Comparison of ENCODE assay signal across 1 cellular context in the genomic region with DNA sequence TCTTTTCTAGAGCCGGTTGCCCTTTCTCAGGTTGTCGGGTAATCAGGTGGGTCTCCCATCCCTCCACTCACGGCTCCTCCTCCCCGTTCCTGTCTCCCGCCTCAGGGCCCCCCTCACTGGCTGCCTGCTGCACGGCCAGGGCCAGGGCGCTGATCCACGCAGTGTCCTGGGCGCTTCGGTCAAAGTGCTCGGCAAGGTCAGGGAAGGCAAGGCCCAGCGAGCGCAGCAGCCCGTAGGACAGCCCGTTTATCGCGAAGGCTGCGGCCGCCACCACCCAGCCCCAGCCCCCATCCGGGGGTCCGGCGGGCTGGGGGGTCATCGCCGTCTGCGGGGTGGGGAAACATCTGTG.
TF ChIP-seq lines count a peak whose summit lies in the region.

No MANE protein-coding gene starts in this region.

TF ChIP-seq in IMR-90, 13 proteins besides CTCF, POLR2A, EP300 and RAD21 (continued from another document):
- TF ChIP-seq, protein P1, sequence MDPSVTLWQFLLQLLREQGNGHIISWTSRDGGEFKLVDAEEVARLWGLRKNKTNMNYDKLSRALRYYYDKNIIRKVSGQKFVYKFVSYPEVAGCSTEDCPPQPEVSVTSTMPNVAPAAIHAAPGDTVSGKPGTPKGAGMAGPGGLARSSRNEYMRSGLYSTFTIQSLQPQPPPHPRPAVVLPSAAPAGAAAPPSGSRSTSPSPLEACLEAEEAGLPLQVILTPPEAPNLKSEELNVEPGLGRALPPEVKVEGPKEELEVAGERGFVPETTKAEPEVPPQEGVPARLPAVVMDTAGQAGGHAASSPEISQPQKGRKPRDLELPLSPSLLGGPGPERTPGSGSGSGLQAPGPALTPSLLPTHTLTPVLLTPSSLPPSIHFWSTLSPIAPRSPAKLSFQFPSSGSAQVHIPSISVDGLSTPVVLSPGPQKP (IDR thresholded peaks at IDR 0.05; ENCODE audit: borderline replicate concordance, low read depth, low read length): no peak
- TF ChIP-seq RFX5 (IDR thresholded peaks at IDR 0.05; ENCODE audit: low read depth, low read length) (no peak), BHLHE40 (IDR thresholded peaks at IDR 0.05; ENCODE audit: low read depth, low read length) (no peak), NFE2L2 (IDR thresholded peaks at IDR 0.05; ENCODE audit: low read depth, low read length) (no peak), CEBPB (IDR thresholded peaks at IDR 0.05; ENCODE audit: low read depth, low read length) (no peak), MAFK (IDR thresholded peaks at IDR 0.05; ENCODE audit: low read depth, low read length) (no peak), CHD1 (IDR thresholded peaks at IDR 0.05; ENCODE audit: low read depth, low read length) (no peak), MAZ (IDR thresholded peaks at IDR 0.05; ENCODE audit: borderline replicate concordance, low read depth, low read length) (no peak), MXI1 (IDR thresholded peaks at IDR 0.05; ENCODE audit: borderline replicate concordance, low read depth, low read length) (no peak), SMC3 (IDR thresholded peaks at IDR 0.05; ENCODE audit: low read depth, low read length) (no peak)
- TF ChIP-seq, protein P2, sequence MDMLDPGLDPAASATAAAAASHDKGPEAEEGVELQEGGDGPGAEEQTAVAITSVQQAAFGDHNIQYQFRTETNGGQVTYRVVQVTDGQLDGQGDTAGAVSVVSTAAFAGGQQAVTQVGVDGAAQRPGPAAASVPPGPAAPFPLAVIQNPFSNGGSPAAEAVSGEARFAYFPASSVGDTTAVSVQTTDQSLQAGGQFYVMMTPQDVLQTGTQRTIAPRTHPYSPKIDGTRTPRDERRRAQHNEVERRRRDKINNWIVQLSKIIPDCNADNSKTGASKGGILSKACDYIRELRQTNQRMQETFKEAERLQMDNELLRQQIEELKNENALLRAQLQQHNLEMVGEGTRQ (IDR thresholded peaks at IDR 0.05; ENCODE audit: low read depth, low read length): no peak
TF ChIP-seq in IMR-90: peak in this region for 0.
